13 cellular contexts compared by ENCODE assay signal in the genomic region with DNA sequence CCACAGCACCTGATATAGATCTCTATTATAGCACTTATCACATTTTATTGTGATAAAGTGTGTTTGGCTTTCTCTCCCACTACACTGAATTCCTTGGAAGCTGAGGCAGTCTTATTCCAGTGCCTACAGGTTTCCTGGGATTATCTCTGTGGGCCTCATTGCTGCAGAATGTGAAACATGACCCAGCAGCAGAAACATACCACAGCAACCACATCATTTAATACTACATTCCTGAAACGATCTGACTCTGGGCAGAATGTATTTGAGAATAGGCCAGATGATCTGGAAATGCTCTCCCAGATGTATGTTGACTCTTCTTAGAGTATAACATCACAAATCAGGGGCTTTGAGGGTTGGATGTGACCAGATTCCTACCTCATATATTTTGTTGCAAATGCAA.
A peak's percentile ranks its signal among the peaks of the same experiment; 100 is the strongest.
DNase-seq lines count a peak whose midpoint lies in the region; ATAC-seq and TF ChIP-seq lines count a peak whose summit lies in the region.
"Had no signal": no experiment of that assay in that cellular context is flagged by ENCODE, and none has a peak within 500 bp of the region (broad histone marks: within the 10 kb centered on the region; RNA-seq: fewer than 3 reads in every experiment).

No MANE protein-coding gene starts in this region.

- no peaks in the 10 kb centered on the region for H3K9me3 ChIP-seq in HCT116 (ENCODE audit: control insufficient read depth in 1 of 2, insufficient read depth in 1 of 2, low read depth in 1 of 2, low read length in 2 of 2)
- H3K9me3 ChIP-seq in adipocyte (ENCODE audit: control insufficient read depth, low read length): no peaks in the 10 kb centered on the region
- H3K9me3 ChIP-seq in hepatocyte (ENCODE audit: low read depth): no peaks in the 10 kb centered on the region
- H3K9me3 ChIP-seq in smooth muscle cell (replicated peaks; ENCODE audit: low read depth): no peaks in the 10 kb centered on the region
- no peaks in the 10 kb centered on the region for H3K9me3 ChIP-seq in naive thymus-derived CD4-positive, alpha-beta T cell (ENCODE audit: control insufficient read depth in 2 of 3, low read length in 3 of 3)

- H3K9me3 Mint-ChIP-seq in naive thymus-derived CD4-positive, alpha-beta T cell: peaks cover 0 to 9% (median 4%) of the 10 kb centered on the region in 11 donors
- H3K9me3 Mint-ChIP-seq: activated naive CD8-positive, alpha-beta T cell treated with anti-CD3 and anti-CD28 coated beads, Interleukin-2, amount 10 ng/mL, durations not matched to agents 7 days and 5 days had no signal

- TF ChIP-seq CTCF in HCT116 (IDR thresholded peaks at IDR 0.05 in 2 of 3, conservative IDR thresholded peaks at IDR 0.05 in 1 of 3; ENCODE audit: borderline replicate concordance in 1 of 3, insufficient read depth in 1 of 3, low read depth in 2 of 3, low read length in 2 of 3) (no peak), hepatocyte (IDR thresholded peaks at IDR 0.05; ENCODE audit: poor library complexity) (no peak), smooth muscle cell (IDR thresholded peaks at IDR 0.05; ENCODE audit: borderline replicate concordance, insufficient read depth, poor library complexity, severe bottlenecking) (no peak)

- H3K27ac ChIP-seq in HCT116 (ENCODE audit: low read depth, low read length): no peak overlapping the region
- peak overlapping the region; percentile 50 for H3K27ac ChIP-seq in hepatocyte
- peak overlapping the region; percentile 85 for H3K27ac ChIP-seq in smooth muscle cell (ENCODE audit: low read depth)
- no peak overlapping the region for H3K27ac ChIP-seq in naive thymus-derived CD4-positive, alpha-beta T cell (ENCODE audit: low read depth, low read length)

- POLR2A ChIA-PET in HCT116 (lab: Charles Lee): no interaction called here
- POLR2A ChIA-PET in naive thymus-derived CD4-positive, alpha-beta T cell (lab: Charles Lee): no interaction called here

- H3F3A ChIP-seq in smooth muscle cell (ENCODE audit: low read depth): peaks cover 3% of the 10 kb centered on the region

- H3K27me3 Mint-ChIP-seq in naive thymus-derived CD4-positive, alpha-beta T cell: peaks cover 0 to 15% (median 5%) of the 10 kb centered on the region in 5 donors

- H3K4me1 Mint-ChIP-seq in naive thymus-derived CD4-positive, alpha-beta T cell: no peaks in the 10 kb centered on the region
- H3K4me1 Mint-ChIP-seq: activated CD4-positive, alpha-beta memory T cell treated with anti-CD3 and anti-CD28 coated beads, Interleukin-2, amount 10 ng/mL, durations not matched to agents 7 days and 5 days; activated naive CD8-positive, alpha-beta T cell treated with anti-CD3 and anti-CD28 coated beads, Interleukin-2, amount 10 ng/mL, durations not matched to agents 7 days and 5 days had no signal

- no TSS peak for BruUV-seq in HCT116 (replicated peaks; lab: Mats Ljungman, UMichigan)

- 25% methylated on average over 1 of the region's 1 CpG for WGBS in hepatocyte (ENCODE audit: low lambda C conversion rate, missing lambda C conversion rate)
- WGBS in smooth muscle cell (ENCODE audit: low lambda C conversion rate): 0% methylated on average over 1 of the region's 1 CpG

- no peaks in the 10 kb centered on the region for H3K27me3 ChIP-seq in HCT116 (ENCODE audit: insufficient read depth, low read length)
- no peaks in the 10 kb centered on the region for H3K27me3 ChIP-seq in adipocyte (replicated peaks; ENCODE audit: control insufficient read depth, insufficient read depth, low read length)
- no peaks in the 10 kb centered on the region for H3K27me3 ChIP-seq in hepatocyte
- no peaks in the 10 kb centered on the region for H3K27me3 ChIP-seq in smooth muscle cell (ENCODE audit: low read depth)
- no peaks in the 10 kb centered on the region for H3K27me3 ChIP-seq in naive thymus-derived CD4-positive, alpha-beta T cell (ENCODE audit: control insufficient read depth in 2 of 2, insufficient read depth in 2 of 2, low read length in 2 of 2)

- no peaks in the 10 kb centered on the region for H3K79me2 ChIP-seq in HCT116 (ENCODE audit: insufficient read depth, low read length)
- H3K79me2 ChIP-seq in hepatocyte: no peaks in the 10 kb centered on the region
- H3K79me2 ChIP-seq in smooth muscle cell (ENCODE audit: low read depth): no peaks in the 10 kb centered on the region

- RAD21 ChIA-PET in HCT116 (lab: Charles Lee; ENCODE audit: low non-redundant PET in 1 of 2, low total read pairs in 2 of 2, uncharacterized antibody in 2 of 2, unreplicated experiment in 2 of 2): no interaction called here

- DNase-seq in HCT116 (ENCODE audit: low read depth, low spot score): no peak
- peak; percentile 95 for DNase-seq in adipocyte (ENCODE audit: low read depth)
- DNase-seq in hepatocyte (ENCODE audit: low spot score): peak; percentile 48
- DNase-seq in smooth muscle cell (lab: John Stamatoyannopoulos, UW; ENCODE audit: unreplicated experiment): no peak
- no peak for DNase-seq in naive thymus-derived CD4-positive, alpha-beta T cell
- DNase-seq in HuH-7.5 (ENCODE audit: low spot score): no peak
- no peak for DNase-seq in Right ventricle myocardium superior
- DNase-seq: activated CD4-positive, alpha-beta memory T cell treated with anti-CD3 and anti-CD28 coated beads, Interleukin-2, amount 10 ng/mL, durations not matched to agents 7 days and 5 days; activated naive CD8-positive, alpha-beta T cell treated with anti-CD3 and anti-CD28 coated beads, Interleukin-2, amount 10 ng/mL, durations not matched to agents 7 days and 5 days; GOT3; NCI-H1048 had no signal

- ATAC-seq in HCT116 (peak; percentile 38; the same call in 1 of the 2 replicates), GM21619 (IDR thresholded peaks at IDR 0.05; ENCODE audit: unreplicated experiment) (no peak), Right ventricle myocardium superior (ENCODE audit: poor library complexity) (no peak)
- ATAC-seq in naive thymus-derived CD4-positive, alpha-beta T cell: no peak
- ATAC-seq: left lobe of liver had no signal

- H3K4me3 Mint-ChIP-seq in naive thymus-derived CD4-positive, alpha-beta T cell: no peak overlapping the region
- H3K4me3 Mint-ChIP-seq: activated CD4-positive, alpha-beta memory T cell treated with anti-CD3 and anti-CD28 coated beads, Interleukin-2, amount 10 ng/mL, durations not matched to agents 7 days and 5 days; activated naive CD8-positive, alpha-beta T cell treated with anti-CD3 and anti-CD28 coated beads, Interleukin-2, amount 10 ng/mL, durations not matched to agents 7 days and 5 days had no signal

- H3K9ac ChIP-seq in HCT116 (ENCODE audit: low read length) (no peak overlapping the region), adipocyte (ENCODE audit: low read length) (no peak overlapping the region), smooth muscle cell (ENCODE audit: low read depth) (no peak overlapping the region)

- CTCF ChIA-PET in HCT116 (lab: Charles Lee): no interaction called here
- CTCF ChIA-PET in naive thymus-derived CD4-positive, alpha-beta T cell (lab: Charles Lee): no interaction called here

- H3K36me3 Mint-ChIP-seq in naive thymus-derived CD4-positive, alpha-beta T cell: peaks cover 0 to 5% (median 0%) of the 10 kb centered on the region in 5 donors
- H3K36me3 Mint-ChIP-seq: activated naive CD8-positive, alpha-beta T cell treated with anti-CD3 and anti-CD28 coated beads, Interleukin-2, amount 10 ng/mL, durations not matched to agents 7 days and 5 days had no signal

- H3K9me2 ChIP-seq in HCT116 (ENCODE audit: insufficient read depth): no peaks in the 10 kb centered on the region; the same call in 1 of the 2 replicates
- H3K9me2 ChIP-seq in hepatocyte (replicated peaks; ENCODE audit: insufficient read depth): no peaks in the 10 kb centered on the region

- no peak for TF ChIP-seq POLR2A in HCT116 (IDR thresholded peaks at IDR 0.05; ENCODE audit: borderline replicate concordance, extremely low read depth, insufficient read depth, insufficient read length)

- H2AFZ ChIP-seq in HCT116 (ENCODE audit: low read depth, low read length, poor library complexity, severe bottlenecking) (no peak overlapping the region), hepatocyte (no peak overlapping the region), smooth muscle cell (ENCODE audit: low read depth) (peak overlapping the region; percentile 0)

- H3K4me3 ChIP-seq in HCT116 (replicated peaks in 1 of 2; ENCODE audit: low read depth in 1 of 2, low read length in 2 of 2) (no peak overlapping the region), adipocyte (ENCODE audit: low read length) (no peak overlapping the region), hepatocyte (no peak overlapping the region), smooth muscle cell (no peak overlapping the region)
- no peak overlapping the region for H3K4me3 ChIP-seq in naive thymus-derived CD4-positive, alpha-beta T cell (ENCODE audit: low read length)

- H4K20me1 ChIP-seq in HCT116 (ENCODE audit: insufficient read depth) (no peaks in the 10 kb centered on the region), hepatocyte (ENCODE audit: insufficient read depth, poor library complexity, severe bottlenecking) (no peaks in the 10 kb centered on the region), smooth muscle cell (ENCODE audit: low read depth) (no peaks in the 10 kb centered on the region)

- H3K36me3 ChIP-seq in HCT116 (ENCODE audit: control insufficient read depth in 1 of 2, insufficient read depth in 2 of 2, low read length in 2 of 2): no peaks in the 10 kb centered on the region
- H3K36me3 ChIP-seq in adipocyte (ENCODE audit: control insufficient read depth, insufficient read depth, low read length, severe bottlenecking): no peaks in the 10 kb centered on the region
- no peaks in the 10 kb centered on the region for H3K36me3 ChIP-seq in hepatocyte (replicated peaks; ENCODE audit: insufficient read depth, low read depth)
- H3K36me3 ChIP-seq in smooth muscle cell (ENCODE audit: low read depth): no peaks in the 10 kb centered on the region
- H3K36me3 ChIP-seq in naive thymus-derived CD4-positive, alpha-beta T cell (ENCODE audit: control insufficient read depth in 2 of 3, insufficient read depth in 3 of 3, low read length in 3 of 3): no peaks in the 10 kb centered on the region

- intact Hi-C loops in HCT116 (cut with micrococcal nuclease) (no loop called here), Right ventricle myocardium superior (cut with DNase I) (no loop called here)
- intact Hi-C loops in naive thymus-derived CD4-positive, alpha-beta T cell (cut with micrococcal nuclease): no loop called here

- no peak for TF ChIP-seq RAD21 in HCT116 (IDR thresholded peaks at IDR 0.05; ENCODE audit: low read depth)

- no peak overlapping the region for H3K27ac Mint-ChIP-seq in naive thymus-derived CD4-positive, alpha-beta T cell
- H3K27ac Mint-ChIP-seq: activated CD4-positive, alpha-beta memory T cell treated with anti-CD3 and anti-CD28 coated beads, Interleukin-2, amount 10 ng/mL, durations not matched to agents 7 days and 5 days; activated naive CD8-positive, alpha-beta T cell treated with anti-CD3 and anti-CD28 coated beads, Interleukin-2, amount 10 ng/mL, durations not matched to agents 7 days and 5 days had no signal

- peak overlapping the region; percentile 6; the same call in 1 of the 2 replicates for H3K4me2 ChIP-seq in HCT116 (ENCODE audit: low read length)
- H3K4me2 ChIP-seq in hepatocyte: no peak overlapping the region
- H3K4me2 ChIP-seq in smooth muscle cell: peak overlapping the region; percentile 62

- peaks cover 0 to 7% of the 10 kb centered on the region in 2 experiments; a peak in 1 of 4 replicates for H3K4me1 ChIP-seq in HCT116 (ENCODE audit: control insufficient read depth in 1 of 2, insufficient read depth in 2 of 2, low read length in 2 of 2)
- H3K4me1 ChIP-seq in adipocyte (ENCODE audit: control insufficient read depth, insufficient read depth, low read length): peaks cover 21% of the 10 kb centered on the region
- peaks cover 4% of the 10 kb centered on the region for H3K4me1 ChIP-seq in hepatocyte (ENCODE audit: insufficient read depth)
- peaks cover 8% of the 10 kb centered on the region for H3K4me1 ChIP-seq in smooth muscle cell (ENCODE audit: low read depth)
- H3K4me1 ChIP-seq in naive thymus-derived CD4-positive, alpha-beta T cell (ENCODE audit: control insufficient read depth in 2 of 2, insufficient read depth in 2 of 2, low read length in 2 of 2): no peaks in the 10 kb centered on the region

Comparison
In these comparisons a context has a peak if more than half of its experiments do, and no peak if none do; other contexts are left out.
1. DNase-seq: peak in adipocyte (single experiment) and hepatocyte (single experiment); none in HCT116 (single experiment), smooth muscle cell (single experiment), naive thymus-derived CD4-positive, alpha-beta T cell (0 of 9), HuH-7.5 (single experiment) and Right ventricle myocardium superior (single experiment).
2. H3K27ac ChIP-seq: peak in hepatocyte (single experiment) and smooth muscle cell (single experiment); none in HCT116 (single experiment) and naive thymus-derived CD4-positive, alpha-beta T cell (single experiment).